ENCODE assay signal across 8 cellular contexts in the genomic region with DNA sequence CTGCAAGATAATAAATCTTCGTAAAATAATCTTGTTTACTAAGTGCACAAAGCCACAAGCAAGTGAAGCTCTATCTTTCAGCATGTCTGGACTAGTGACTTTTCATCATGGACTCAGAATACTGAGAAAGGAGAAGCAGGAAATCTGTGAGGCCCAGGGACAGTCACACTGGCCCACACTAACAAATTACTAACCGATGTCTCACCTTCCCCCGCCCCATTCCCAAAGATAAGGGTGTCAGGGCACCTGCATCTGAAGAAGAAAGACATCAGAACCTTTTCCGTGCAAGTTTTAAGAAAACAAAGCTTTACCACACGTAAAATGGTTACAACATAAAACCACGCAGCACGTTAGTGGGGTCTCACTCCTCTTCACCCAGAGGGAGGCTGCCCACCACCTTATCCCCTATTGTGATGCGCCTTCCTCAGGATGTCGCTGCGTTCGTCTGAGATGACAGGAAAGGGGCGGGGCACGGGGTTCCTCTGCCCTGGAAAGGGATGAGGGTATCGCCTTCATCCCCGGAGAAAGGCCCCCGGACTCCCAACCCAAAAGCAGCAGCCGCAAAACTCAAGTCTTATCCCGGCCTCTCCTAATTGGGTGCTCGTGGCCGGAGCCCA. TPM values are rescaled to one million over a fixed set of nuclear protein-coding genes. Genes with fewer than 3 reads are reported as not detected.
DNase-seq lines count a peak whose midpoint lies in the region; ATAC-seq and TF ChIP-seq lines count a peak whose summit lies in the region.

No MANE protein-coding gene starts in this region.

- peak overlapping the region; percentile 80 to 87 for H4K8ac ChIP-seq in IMR-90 (ENCODE audit: low read depth in 2 of 2, low read length in 2 of 2)

- H3K9me3 ChIP-seq in IMR-90 (ENCODE audit: control insufficient read depth, insufficient read depth, low read length): no peaks in the 10 kb centered on the region
- H3K9me3 ChIP-seq in SK-N-MC (ENCODE audit: low read depth, low read length): no peaks in the 10 kb centered on the region
- no peaks in the 10 kb centered on the region for H3K9me3 ChIP-seq in left ventricle myocardium inferior (replicated peaks)
- H3K9me3 ChIP-seq in psoas muscle: no peaks in the 10 kb centered on the region

- H3K18ac ChIP-seq in IMR-90 (ENCODE audit: low read depth, low read length): peak overlapping the region; percentile 30; the same call in 1 of the 2 replicates

- H3K27me3 Mint-ChIP-seq in activated naive CD8-positive, alpha-beta T cell treated with anti-CD3 and anti-CD28 coated beads for 36 hours: no peaks in the 10 kb centered on the region

- H3K4me1 Mint-ChIP-seq in activated naive CD8-positive, alpha-beta T cell treated with anti-CD3 and anti-CD28 coated beads for 36 hours: peaks cover 30% of the 10 kb centered on the region

- peak overlapping the region; percentile 74 for H2BK5ac ChIP-seq in IMR-90 (ENCODE audit: low read depth, low read length, poor library complexity, severe bottlenecking)

- peak overlapping the region; percentile 32 for H3K14ac ChIP-seq in IMR-90 (replicated peaks; ENCODE audit: low read depth, low read length)

- POLR2A ChIA-PET in IMR-90 (lab: Charles Lee; ENCODE audit: unreplicated experiment): interaction anchor here (0.6 to 0.7 kb wide), 3 partner anchors 12 to 249 kb away, joined by 3 to 5 read pairs (median 5); no protein-coding TSS in a partner anchor

- H3K27me3 ChIP-seq in IMR-90 (ENCODE audit: control insufficient read depth, insufficient read depth, low read length) (no peaks in the 10 kb centered on the region), left ventricle myocardium inferior (ENCODE audit: low read depth) (no peaks in the 10 kb centered on the region), psoas muscle (ENCODE audit: insufficient read depth in 3 of 3, low read length in 2 of 3) (no peaks in the 10 kb centered on the region)

- TF ChIP-seq POLR2A in IMR-90 (IDR thresholded peaks at IDR 0.05; ENCODE audit: low read depth, low read length): no peak

- peak overlapping the region; percentile 99 for H3K4me3 Mint-ChIP-seq in activated naive CD8-positive, alpha-beta T cell treated with anti-CD3 and anti-CD28 coated beads for 36 hours

- peak overlapping the region; percentile 74 for H3K9ac ChIP-seq in IMR-90 (ENCODE audit: low read depth, low read length)
- H3K9ac ChIP-seq in SK-N-MC (ENCODE audit: insufficient read length): peak overlapping the region; percentile 82

- peak overlapping the region; percentile 95 for H3K4me2 ChIP-seq in IMR-90 (ENCODE audit: low read depth, low read length)

- H4K5ac ChIP-seq in IMR-90 (ENCODE audit: low read depth, low read length): peak overlapping the region; percentile 36

- H3K4me1 ChIP-seq in IMR-90 (ENCODE audit: control insufficient read depth, insufficient read depth, low read length): peaks cover 3% of the 10 kb centered on the region
- peaks cover 33% of the 10 kb centered on the region for H3K4me1 ChIP-seq in left ventricle myocardium inferior
- H3K4me1 ChIP-seq in psoas muscle: peaks cover 7% of the 10 kb centered on the region

- H3K4me3 ChIP-seq in IMR-90 (ENCODE audit: insufficient read depth, low read depth, low read length): peak overlapping the region; percentile 82
- peak overlapping the region; percentile 86 for H3K4me3 ChIP-seq in SK-N-MC
- peak overlapping the region; percentile 77 for H3K4me3 ChIP-seq in left ventricle myocardium inferior
- H3K4me3 ChIP-seq in psoas muscle: peak overlapping the region; percentile 87

- peak overlapping the region; percentile 98 for H3K27ac Mint-ChIP-seq in activated naive CD8-positive, alpha-beta T cell treated with anti-CD3 and anti-CD28 coated beads for 36 hours

- in situ Hi-C loops in IMR-90 (cut with MboI; ENCODE audit: low sequenced_read_pairs): no loop called here

- dilution Hi-C loops in IMR-90 (cut with HindIII; ENCODE audit: low sequenced_read_pairs, unreplicated experiment): no loop called here

- H2BK120ac ChIP-seq in IMR-90 (ENCODE audit: low read depth, low read length): peak overlapping the region; percentile 86

- 0 out of 2 replicates have a peak overlapping the region, but pooled peaks have one; percentile 8 for H4K91ac ChIP-seq in IMR-90 (ENCODE audit: insufficient read depth, low read depth, low read length)

- H3K27ac ChIP-seq in IMR-90 (ENCODE audit: insufficient read depth, low read length): peak overlapping the region; percentile 83
- H3K27ac ChIP-seq in SK-N-MC: no peak overlapping the region
- H3K27ac ChIP-seq in left ventricle myocardium inferior (replicated peaks): peak overlapping the region; percentile 87
- H3K27ac ChIP-seq in psoas muscle: peak overlapping the region; percentile 84

- H3K36me3 ChIP-seq in IMR-90 (ENCODE audit: control insufficient read depth, insufficient read depth, low read length) (no peaks in the 10 kb centered on the region), SK-N-MC (ENCODE audit: insufficient read depth, low read length) (no peaks in the 10 kb centered on the region), left ventricle myocardium inferior (no peaks in the 10 kb centered on the region), psoas muscle (ENCODE audit: insufficient read depth in 1 of 2, low read depth in 1 of 2) (no peaks in the 10 kb centered on the region)

- H3K4ac ChIP-seq in IMR-90 (ENCODE audit: low read depth, low read length): peak overlapping the region; percentile 64

- H3K79me1 ChIP-seq in IMR-90 (ENCODE audit: low read depth in 1 of 2, low read length in 2 of 2): peaks cover 4 to 32% of the 10 kb centered on the region in 2 experiments; a peak in 3 of 4 replicates

- no peaks in the 10 kb centered on the region; the same call in 1 of the 2 replicates for H4K20me1 ChIP-seq in IMR-90 (ENCODE audit: insufficient read depth, low read length)

- H3K36me3 Mint-ChIP-seq in activated naive CD8-positive, alpha-beta T cell treated with anti-CD3 and anti-CD28 coated beads for 36 hours: peaks cover 16% of the 10 kb centered on the region

- DNase-seq in EL (peak; percentile 69), IMR-90 (peak; percentile 41), SK-N-MC (ENCODE audit: low read depth, low spot score) (no peak), left ventricle myocardium inferior (peak; percentile 61), psoas muscle (peak; percentile 64 to 78), superior temporal gyrus (ENCODE audit: extremely low spot score) (no peak)
- DNase-seq in activated naive CD8-positive, alpha-beta T cell treated with anti-CD3 and anti-CD28 coated beads for 36 hours: peak; percentile 64

- H2BK20ac ChIP-seq in IMR-90 (ENCODE audit: low read depth, low read length): no peak overlapping the region

- no peaks in the 10 kb centered on the region for H3K9me3 Mint-ChIP-seq in activated naive CD8-positive, alpha-beta T cell treated with anti-CD3 and anti-CD28 coated beads for 36 hours

- no peak for TF ChIP-seq RAD21 in IMR-90 (IDR thresholded peaks at IDR 0.05; ENCODE audit: low read length)

- peak overlapping the region; percentile 99 for H2AFZ ChIP-seq in IMR-90 (replicated peaks; ENCODE audit: low read length, poor library complexity)

- H3K56ac ChIP-seq in IMR-90 (ENCODE audit: extremely low read depth, insufficient read depth, low read length): peak overlapping the region; percentile 45; the same call in 1 of the 2 replicates

- TF ChIP-seq CTCF in IMR-90 (conservative IDR thresholded peaks at IDR 0.05; ENCODE audit: low read depth, low read length) (no peak), left ventricle myocardium inferior (IDR thresholded peaks at IDR 0.05; ENCODE audit: borderline replicate concordance) (no peak), psoas muscle (IDR thresholded peaks at IDR 0.05) (no peak)

- H2BK15ac ChIP-seq in IMR-90 (ENCODE audit: low read depth, low read length): peak overlapping the region; percentile 12; the same call in 1 of the 3 replicates

- intact Hi-C loops in IMR-90 (cut with micrococcal nuclease) (loop anchor here (5.0 to 10.0 kb wide), 2 partner anchors 188 to 255 kb away; partner anchors contain the start of gene BMAL1), left ventricle myocardium inferior (cut with micrococcal nuclease) (no loop called here), psoas muscle (cut with DNase I) (no loop called here)

- no peaks in the 10 kb centered on the region for H3K9me1 ChIP-seq in IMR-90 (ENCODE audit: insufficient read depth, low read length)

- CTCF ChIA-PET in IMR-90 (lab: Yijun Ruan, JAX): no interaction called here

- WGBS in IMR-90 (ENCODE audit: extremely low coverage in 2 of 2, insufficient read length in 1 of 2), 2 experiments: 4% methylated on average over 5 of the region's 20 CpGs; no CpG with 5 or more reads in 1 of the 2 experiments
- 2 to 3% (median 2%) methylated on average over 20 of the region's 20 CpGs for whole genome bisulfite sequencing in psoas muscle, 3 donors

- H2AK9ac ChIP-seq in IMR-90 (replicated peaks; ENCODE audit: low read depth, low read length, poor library complexity): peak overlapping the region; percentile 89

- ATAC-seq in GM21717 (IDR thresholded peaks at IDR 0.05; ENCODE audit: unreplicated experiment) (peak; percentile 69), IMR-90 (ENCODE audit: low read depth) (peak; percentile 66), psoas muscle (peak; percentile 49 to 67 (median 57))

- H3K23ac ChIP-seq in IMR-90 (ENCODE audit: low read depth, low read length): peak overlapping the region; percentile 3; the same call in 1 of the 2 replicates

- peak overlapping the region; percentile 59; the same call in 1 of the 2 replicates for H2AK5ac ChIP-seq in IMR-90 (ENCODE audit: low read depth, low read length)

- no TSS peak for BruUV-seq in IMR-90 (replicated peaks; lab: Mats Ljungman, UMichigan)

TF ChIP-seq in IMR-90, 13 proteins besides CTCF, POLR2A, EP300 and RAD21:
- TF ChIP-seq BHLHE40 (IDR thresholded peaks at IDR 0.05; ENCODE audit: low read depth, low read length) (no peak), MXI1 (IDR thresholded peaks at IDR 0.05; ENCODE audit: borderline replicate concordance, low read depth, low read length) (0 out of 2 replicates have a peak, but pooled peaks have one; percentile 32), RFX5 (IDR thresholded peaks at IDR 0.05; ENCODE audit: low read depth, low read length) (no peak)

RNA-seq across cellular contexts. Expression of gene BTBD10, which starts 0.6 kb away (rescaled TPM):
- total RNA-seq in IMR-90 (2012; rRNA removed) (59.9 and 84.2 TPM in 2 replicates), left ventricle myocardium inferior (26.4 TPM), psoas muscle (10 to 100 TPM; 14.3 to 15.0 (median 14.8) TPM)
- polyA plus RNA-seq in IMR-90 (2012; rRNA removed) (25.4 and 32.5 TPM in 2 replicates), psoas muscle (10 to 100 TPM; 10.8 to 21.2 (median 19.6) TPM)
- 6.9 and 9.2 TPM in 2 replicates for polyA plus RNA-seq in IMR-90 (2012; cell fraction: cytosol; rRNA removed)
- 5.0 and 34.6 TPM in 2 replicates for polyA plus RNA-seq in IMR-90 (2012; cell fraction: nucleus; rRNA removed; ENCODE audit: low replicate concordance)
- 10 to 100 TPM; 18.6 to 19.5 TPM for total RNA-seq in activated naive CD8-positive, alpha-beta T cell treated with anti-CD3 and anti-CD28 coated beads for 36 hours

RNA-seq across cellular contexts. Expression of gene PTH, which starts 33.4 kb away (rescaled TPM):
- not detected in 2 replicates for total RNA-seq in IMR-90 (2012; rRNA removed)
- polyA plus RNA-seq in IMR-90 (2012; rRNA removed): not detected in 2 replicates
- polyA plus RNA-seq in IMR-90 (2012; cell fraction: cytosol; rRNA removed): not detected in 2 replicates
- not detected in 2 replicates for polyA plus RNA-seq in IMR-90 (2012; cell fraction: nucleus; rRNA removed; ENCODE audit: low replicate concordance)
- total RNA-seq in activated naive CD8-positive, alpha-beta T cell treated with anti-CD3 and anti-CD28 coated beads for 36 hours: not detected
- not detected for total RNA-seq in left ventricle myocardium inferior
- total RNA-seq in psoas muscle: not detected
- polyA plus RNA-seq in psoas muscle: not detected

Comparison
In these comparisons a context has a peak if more than half of its experiments do, and no peak if none do; other contexts are left out.
1. DNase-seq: peak in EL (single experiment), IMR-90 (single experiment), activated naive CD8-positive, alpha-beta T cell treated with anti-CD3 and anti-CD28 coated beads for 36 hours (single experiment), left ventricle myocardium inferior (single experiment) and psoas muscle (2 of 2); none in SK-N-MC (single experiment) and superior temporal gyrus (single experiment).
2. Peak in every context shown above with its lines, with median percentiles within 50 percentile points of each other: ATAC-seq and H3K4me3 ChIP-seq.